18 cellular contexts compared by ENCODE assay signal in genomic region chr4:187006189-187006618, GRCh38.
DNase-seq lines count a peak whose midpoint lies in the region; ATAC-seq, FAIRE-seq and TF ChIP-seq lines count a peak whose summit lies in the region.
"Had no signal": no experiment of that assay in that cellular context is flagged by ENCODE, and none has a peak within 500 bp of the region (broad histone marks: within the 10 kb centered on the region; RNA-seq: fewer than 3 reads in every experiment).

No MANE protein-coding gene starts in this region.

- H3K9me3 Mint-ChIP-seq in astrocyte (ENCODE audit: unreplicated experiment) = peaks cover 2% of the 10 kb centered on the region
- H3K9me3 Mint-ChIP-seq in naive thymus-derived CD8-positive, alpha-beta T cell = peaks cover 0 to 24% (median 6%) of the 10 kb centered on the region in 9 donors

- H3K9ac ChIP-seq in astrocyte (ENCODE audit: low read length) = no peak overlapping the region

- H3K36me3 ChIP-seq in astrocyte (ENCODE audit: insufficient read depth, low read length) (no peaks in the 10 kb centered on the region), neuron (ENCODE audit: insufficient read depth, low read length) (no peaks in the 10 kb centered on the region)
- H3K36me3 ChIP-seq: esophagus squamous epithelium had no signal

- no peaks in the 10 kb centered on the region for H3K4me1 ChIP-seq in astrocyte (ENCODE audit: insufficient read depth, low read length)
- H3K4me1 ChIP-seq in neuron (ENCODE audit: insufficient read depth, low read length) = peaks cover 9% of the 10 kb centered on the region

- no peaks in the 10 kb centered on the region for H3K79me2 ChIP-seq in astrocyte (ENCODE audit: insufficient read depth, low read length)

- H3K27ac ChIP-seq in astrocyte (ENCODE audit: low read depth, low read length) = no peak overlapping the region
- H3K27ac ChIP-seq: esophagus squamous epithelium had no signal

- no peak for TF ChIP-seq CTCF in astrocyte (IDR thresholded peaks at IDR 0.05; ENCODE audit: insufficient read depth, low read depth, low read length)

- H3K9me3 ChIP-seq in astrocyte (ENCODE audit: insufficient read depth, low read depth, low read length) = no peaks in the 10 kb centered on the region
- no peaks in the 10 kb centered on the region for H3K9me3 ChIP-seq in neuron (ENCODE audit: low read length)

- FAIRE-seq in astrocyte (lab: Jason Lieb, UNC) = no peak
- FAIRE-seq: H1 had no signal

- H4K20me1 ChIP-seq in astrocyte (ENCODE audit: insufficient read depth, low read length) = no peaks in the 10 kb centered on the region

- H2AFZ ChIP-seq in astrocyte (ENCODE audit: low read depth, low read length) (no peak overlapping the region), neuron (ENCODE audit: low read depth, low read length) (peak overlapping the region; percentile 10)

- H3K4me3 ChIP-seq in astrocyte (ENCODE audit: insufficient read depth, low read depth, low read length) = no peak overlapping the region
- H3K4me3 ChIP-seq in neuron (ENCODE audit: low read length) = no peak overlapping the region
- H3K4me3 ChIP-seq: esophagus squamous epithelium had no signal

- no peak overlapping the region for H3K4me3 Mint-ChIP-seq in astrocyte (ENCODE audit: unreplicated experiment)
- H3K4me3 Mint-ChIP-seq in naive thymus-derived CD8-positive, alpha-beta T cell = no peak overlapping the region
- H3K4me3 Mint-ChIP-seq: natural killer cell had no signal

- H3K4me2 ChIP-seq in astrocyte (ENCODE audit: low read length) = peak overlapping the region; percentile 6

- POLR2A ChIA-PET in naive thymus-derived CD8-positive, alpha-beta T cell (lab: Charles Lee) = no interaction called here

- ATAC-seq in HG03460 (IDR thresholded peaks at IDR 0.05; ENCODE audit: unreplicated experiment) = no peak
- no peak for ATAC-seq in naive thymus-derived CD8-positive, alpha-beta T cell
- ATAC-seq: natural killer cell had no signal

- H3K27me3 ChIP-seq in astrocyte (ENCODE audit: insufficient read depth, low read length) (no peaks in the 10 kb centered on the region), neuron (ENCODE audit: insufficient read depth, low read length) (no peaks in the 10 kb centered on the region)
- H3K27me3 ChIP-seq: esophagus squamous epithelium had no signal

- H3K27me3 Mint-ChIP-seq in astrocyte (ENCODE audit: low read depth, unreplicated experiment) = no peaks in the 10 kb centered on the region
- no peaks in the 10 kb centered on the region for H3K27me3 Mint-ChIP-seq in naive thymus-derived CD8-positive, alpha-beta T cell

- TF ChIP-seq POLR2A in erythroblast (IDR thresholded peaks at IDR 0.05; ENCODE audit: low read length) = no peak

- peaks cover 2% of the 10 kb centered on the region for H3K4me1 Mint-ChIP-seq in astrocyte (ENCODE audit: low read depth, unreplicated experiment)
- no peaks in the 10 kb centered on the region for H3K4me1 Mint-ChIP-seq in naive thymus-derived CD8-positive, alpha-beta T cell
- H3K4me1 Mint-ChIP-seq: natural killer cell had no signal

- H3K36me3 Mint-ChIP-seq in astrocyte (ENCODE audit: low read depth, unreplicated experiment) = no peaks in the 10 kb centered on the region
- H3K36me3 Mint-ChIP-seq in naive thymus-derived CD8-positive, alpha-beta T cell = no peaks in the 10 kb centered on the region
- H3K36me3 Mint-ChIP-seq: natural killer cell had no signal

- DNase-seq in AG08395 (ENCODE audit: low spot score) = peak; percentile 10
- DNase-seq in astrocyte (ENCODE audit: low read depth) = peak; percentile 62
- peak; percentile 60 for DNase-seq in fibroblast of peridontal ligament (ENCODE audit: extremely low read depth)
- no peak for DNase-seq in NCI-H524 treated with DMSO at 0.1 percent for 48 hours (lab: John Stamatoyannopoulos, UW)
- DNase-seq in erythroblast (lab: John Stamatoyannopoulos, UW) = no peak
- DNase-seq in naive thymus-derived CD8-positive, alpha-beta T cell = no peak
- DNase-seq: ACHN; activated effector memory CD4-positive, alpha-beta T cell treated with Interleukin-2 at 50 U/mL for 16 hours; amygdala; dermis blood vessel endothelial cell; esophagus squamous epithelium; KG1; natural killer cell; NCI-H1105 treated with DMSO at 0.1 percent for 48 hours; retina had no signal

- no peak overlapping the region for H3K27ac Mint-ChIP-seq in astrocyte (ENCODE audit: unreplicated experiment)
- H3K27ac Mint-ChIP-seq in naive thymus-derived CD8-positive, alpha-beta T cell = no peak overlapping the region
- H3K27ac Mint-ChIP-seq: natural killer cell had no signal

Comparison
In these comparisons a context has a peak if more than half of its experiments do, and no peak if none do; other contexts are left out.
1. DNase-seq: peak in AG08395 (single experiment), astrocyte (single experiment) and fibroblast of peridontal ligament (single experiment); none in NCI-H524 treated with DMSO at 0.1 percent for 48 hours (single experiment), erythroblast (0 of 2) and naive thymus-derived CD8-positive, alpha-beta T cell (0 of 10).